11 cellular contexts compared by ENCODE assay signal in genomic region chrX:155888139-155888538, GRCh38. TPM values are rescaled to one million over a fixed set of nuclear protein-coding genes. Genes with fewer than 3 reads are reported as not detected.
DNase-seq lines count a peak whose midpoint lies in the region; ATAC-seq, FAIRE-seq and TF ChIP-seq lines count a peak whose summit lies in the region.
"Had no signal": no experiment of that assay in that cellular context is flagged by ENCODE, and none has a peak within 500 bp of the region (broad histone marks: within the 10 kb centered on the region; RNA-seq: fewer than 3 reads in every experiment).

No MANE protein-coding gene starts in this region.

- H3K4me3 ChIP-seq in foreskin fibroblast (ENCODE audit: low read depth in 1 of 2, low read length in 2 of 2) (no peak overlapping the region), kidney (ENCODE audit: low read length in 2 of 2) (no peak overlapping the region)

- no peak overlapping the region for H3K27ac ChIP-seq in kidney (ENCODE audit: low read depth in 2 of 2, low read length in 2 of 2)
- H3K27ac ChIP-seq: parathyroid adenoma had no signal

- DNase-seq in ACHN (peak; percentile 81), HFFc6 (peak; percentile 78), SW480 (ENCODE audit: low spot score) (peak; percentile 46), foreskin fibroblast (peak; percentile 56 to 68), kidney (no peak)
- DNase-seq in natural killer cell treated with Interleukin-12 subunit alpha and Interleukin-12 subunit beta and Interleukin-15 and Interleukin-18, amount 100 ng/mL, for 72 hours (ENCODE audit: low spot score) = no peak
- DNase-seq: NCI-H510A had no signal

- no peak for FAIRE-seq in kidney (lab: Jason Lieb, UNC)

- peaks cover 2% of the 10 kb centered on the region; the same call in 1 of the 2 replicates for H3K27me3 Mint-ChIP-seq in HFFc6 (ENCODE audit: insufficient read depth)
- peaks cover 0 to 2% of the 10 kb centered on the region in 2 donors for H3K27me3 Mint-ChIP-seq in natural killer cell treated with Interleukin-12 subunit alpha and Interleukin-12 subunit beta and Interleukin-15 and Interleukin-18, amount 100 ng/mL, for 72 hours

- no peak for ATAC-seq in HG03520 (IDR thresholded peaks at IDR 0.05; ENCODE audit: unreplicated experiment)
- ATAC-seq in natural killer cell treated with Interleukin-12 subunit alpha and Interleukin-12 subunit beta and Interleukin-15 and Interleukin-18, amount 100 ng/mL, for 72 hours = no peak
- no peak for ATAC-seq in GM18511 (IDR thresholded peaks at IDR 0.05; ENCODE audit: unreplicated experiment)

- intact Hi-C loops in kidney (cut with DNase I) = no loop called here

- peak overlapping the region; percentile 55 for H3K27ac Mint-ChIP-seq in HFFc6
- no peak overlapping the region for H3K27ac Mint-ChIP-seq in natural killer cell treated with Interleukin-12 subunit alpha and Interleukin-12 subunit beta and Interleukin-15 and Interleukin-18, amount 100 ng/mL, for 72 hours
- H3K27ac Mint-ChIP-seq: T-helper 1 cell treated with Interleukin-12 subunit alpha and Interleukin-12 subunit beta and Interleukin-4 antibody, amounts not matched to agents 30 μg/mL and 1 μg/mL, for 36 hours had no signal

- H3K4me1 Mint-ChIP-seq in HFFc6 (ENCODE audit: low read depth) = peaks cover 25% of the 10 kb centered on the region
- peaks cover 22 to 30% of the 10 kb centered on the region in 2 donors for H3K4me1 Mint-ChIP-seq in natural killer cell treated with Interleukin-12 subunit alpha and Interleukin-12 subunit beta and Interleukin-15 and Interleukin-18, amount 100 ng/mL, for 72 hours (ENCODE audit: low read depth in 2 of 2)

- H3K4me3 Mint-ChIP-seq in HFFc6 = peak overlapping the region; percentile 36; the same call in 1 of the 2 replicates
- H3K4me3 Mint-ChIP-seq in natural killer cell treated with Interleukin-12 subunit alpha and Interleukin-12 subunit beta and Interleukin-15 and Interleukin-18, amount 100 ng/mL, for 72 hours = no peak overlapping the region
- H3K4me3 Mint-ChIP-seq: T-helper 1 cell treated with Interleukin-12 subunit alpha and Interleukin-12 subunit beta and Interleukin-4 antibody, amounts not matched to agents 30 μg/mL and 1 μg/mL, for 36 hours had no signal

- no peaks in the 10 kb centered on the region; the same call in 1 of the 2 replicates for H3K9me3 Mint-ChIP-seq in HFFc6
- H3K9me3 Mint-ChIP-seq in natural killer cell treated with Interleukin-12 subunit alpha and Interleukin-12 subunit beta and Interleukin-15 and Interleukin-18, amount 100 ng/mL, for 72 hours = no peaks in the 10 kb centered on the region
- H3K9me3 Mint-ChIP-seq: T-helper 1 cell treated with Interleukin-12 subunit alpha and Interleukin-12 subunit beta and Interleukin-4 antibody, amounts not matched to agents 30 μg/mL and 1 μg/mL, for 36 hours had no signal

- H3K36me3 Mint-ChIP-seq in HFFc6 (ENCODE audit: low read depth) = peaks cover 5% of the 10 kb centered on the region
- peaks cover 20% of the 10 kb centered on the region for H3K36me3 Mint-ChIP-seq in natural killer cell treated with Interleukin-12 subunit alpha and Interleukin-12 subunit beta and Interleukin-15 and Interleukin-18, amount 100 ng/mL, for 72 hours

- H3K9me3 ChIP-seq in kidney (ENCODE audit: control insufficient read depth in 1 of 2, low read length in 2 of 2) = no peaks in the 10 kb centered on the region

- TF ChIP-seq CTCF in HFFc6 (IDR thresholded peaks at IDR 0.05) (no peak), foreskin fibroblast (IDR thresholded peaks at IDR 0.05; ENCODE audit: low read depth, low read length) (no peak), kidney (IDR thresholded peaks at IDR 0.05; ENCODE audit: borderline replicate concordance, extremely low read depth, insufficient read depth) (no peak)

- no peak overlapping the region for H3K9ac ChIP-seq in kidney (ENCODE audit: low read length in 2 of 2)
- H3K9ac ChIP-seq: parathyroid adenoma had no signal

- H3K4me1 ChIP-seq in kidney (ENCODE audit: control insufficient read depth in 1 of 2, insufficient read depth in 1 of 2, low read depth in 1 of 2, low read length in 2 of 2) = no peaks in the 10 kb centered on the region
- H3K4me1 ChIP-seq: parathyroid adenoma had no signal

- in situ Hi-C loops in ACHN (cut with HindIII; ENCODE audit: low pct_ligation_motif_present, low pct_unique_long_range_greater_than_20kb, low sequenced_read_pairs) = no loop called here

- peaks cover 0 to 9% of the 10 kb centered on the region in 2 donors for H3K36me3 ChIP-seq in kidney (ENCODE audit: control insufficient read depth in 1 of 2, insufficient read depth in 2 of 2, low read length in 2 of 2)

RNA-seq across cellular contexts. Expression of gene VAMP7, which starts 7.0 kb away (rescaled TPM):
- total RNA-seq in HFFc6 (2021; fragmentation: NEBNext Ultra II Directional; extraction: Animal tissue kit (Norgen Biotek cat#: 25700)) = 10 to 100 TPM; 37.2 to 50.5 (median 46.3) TPM
- 10 to 100 TPM; 27.0 to 38.9 TPM for total RNA-seq in natural killer cell treated with Interleukin-12 subunit alpha and Interleukin-12 subunit beta and Interleukin-15 and Interleukin-18, amount 100 ng/mL, for 72 hours
- 40.4 TPM for total RNA-seq in kidney
- polyA plus RNA-seq in kidney (ENCODE audit: insufficient read depth, low read depth, low replicate concordance) = 32.5 TPM

Comparison
In these comparisons a context has a peak if more than half of its experiments do, and no peak if none do; other contexts are left out.
1. DNase-seq: peak in ACHN (single experiment), HFFc6 (single experiment), SW480 (single experiment) and foreskin fibroblast (2 of 2); none in natural killer cell treated with Interleukin-12 subunit alpha and Interleukin-12 subunit beta and Interleukin-15 and Interleukin-18, amount 100 ng/mL, for 72 hours (single experiment) and kidney (single experiment).